ENCODE assay signal across 18 cellular contexts in the genomic region with DNA sequence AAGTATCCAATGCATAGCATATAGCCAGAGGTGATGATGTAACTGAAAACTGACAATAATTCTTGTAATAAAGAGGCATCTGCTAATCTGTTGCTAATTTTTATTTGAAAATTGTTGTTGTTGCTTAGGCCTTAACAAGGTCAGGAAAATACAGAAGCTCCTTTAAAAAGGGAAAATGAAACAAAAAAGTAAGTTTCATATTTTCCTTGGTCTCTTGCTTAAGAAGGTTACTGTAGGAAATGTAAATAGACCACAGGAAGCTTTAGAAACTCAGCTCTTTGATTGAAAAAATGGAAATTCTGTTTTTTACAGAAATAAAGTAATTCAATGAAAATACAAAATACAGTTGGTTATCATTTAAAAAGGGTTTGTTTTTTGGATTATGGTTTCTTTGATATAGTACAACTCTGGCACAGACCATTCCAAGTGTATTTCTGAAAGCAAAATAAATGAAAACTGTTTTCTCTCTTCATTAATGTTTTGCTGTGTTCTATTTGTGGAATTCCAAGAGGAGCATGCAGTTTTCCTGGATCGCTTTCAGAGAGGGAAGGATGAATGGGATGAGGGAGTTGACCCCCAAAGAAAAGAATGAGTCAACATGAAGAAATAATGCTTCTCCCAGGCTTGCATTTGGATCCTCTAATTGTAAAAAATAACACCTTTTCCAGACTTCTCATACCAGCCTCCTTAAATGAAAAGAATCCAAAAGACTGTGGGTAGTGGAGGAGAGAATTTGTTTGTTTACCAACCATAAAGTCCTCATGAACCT.
"Had no signal": no experiment of that assay in that cellular context is flagged by ENCODE, and none has a peak within 500 bp of the region (broad histone marks: within the 10 kb centered on the region; RNA-seq: fewer than 3 reads in every experiment).

No MANE protein-coding gene starts in this region.

- H3K9me3 ChIP-seq: prostate gland, right atrium auricular region, thyroid gland had no signal

- H3K4me3 ChIP-seq: hepatocyte, prostate gland, right atrium auricular region, thyroid gland had no signal

- H3K27me3 ChIP-seq: brain microvascular endothelial cell, hepatocyte, right atrium auricular region, thyroid gland had no signal

- DNase-seq: activated CD4-positive, alpha-beta T cell treated with anti-CD3 and anti-CD28 coated beads for 36 hours; activated CD4-positive, alpha-beta T cell treated with anti-CD3 and anti-CD28 coated beads, Interleukin-2, amount 50 U/mL, for 48 hours; activated naive CD4-positive, alpha-beta T cell; activated naive CD8-positive, alpha-beta T cell treated with anti-CD3 and anti-CD28 coated beads, Interleukin-2, amount 10 ng/mL, durations not matched to agents 7 days and 5 days; activated T-cell treated with anti-CD3 and anti-CD28 coated beads for 4 hours; anterior cingulate cortex; brain microvascular endothelial cell; cortex of kidney; effector CD4-positive, alpha-beta T cell; foreskin fibroblast; midbrain; occipital lobe; stimulated activated CD4-positive, alpha-beta T cell treated with anti-CD3 and anti-CD28 coated beads, Interleukin-2, amount 100 ng/mL, for 24 hours; stimulated activated naive CD4-positive, alpha-beta T cell treated with Interleukin-2 at 50 U/mL for 16 hours; thyroid gland had no signal

- H3K27ac ChIP-seq: brain microvascular endothelial cell, hepatocyte, prostate gland, right atrium auricular region, thyroid gland had no signal

- H3K4me1 ChIP-seq: prostate gland, right atrium auricular region, thyroid gland had no signal

- H3K36me3 ChIP-seq: brain microvascular endothelial cell, prostate gland, right atrium auricular region, thyroid gland had no signal
